ENCODE assay signal across 8 cellular contexts in the genomic region with DNA sequence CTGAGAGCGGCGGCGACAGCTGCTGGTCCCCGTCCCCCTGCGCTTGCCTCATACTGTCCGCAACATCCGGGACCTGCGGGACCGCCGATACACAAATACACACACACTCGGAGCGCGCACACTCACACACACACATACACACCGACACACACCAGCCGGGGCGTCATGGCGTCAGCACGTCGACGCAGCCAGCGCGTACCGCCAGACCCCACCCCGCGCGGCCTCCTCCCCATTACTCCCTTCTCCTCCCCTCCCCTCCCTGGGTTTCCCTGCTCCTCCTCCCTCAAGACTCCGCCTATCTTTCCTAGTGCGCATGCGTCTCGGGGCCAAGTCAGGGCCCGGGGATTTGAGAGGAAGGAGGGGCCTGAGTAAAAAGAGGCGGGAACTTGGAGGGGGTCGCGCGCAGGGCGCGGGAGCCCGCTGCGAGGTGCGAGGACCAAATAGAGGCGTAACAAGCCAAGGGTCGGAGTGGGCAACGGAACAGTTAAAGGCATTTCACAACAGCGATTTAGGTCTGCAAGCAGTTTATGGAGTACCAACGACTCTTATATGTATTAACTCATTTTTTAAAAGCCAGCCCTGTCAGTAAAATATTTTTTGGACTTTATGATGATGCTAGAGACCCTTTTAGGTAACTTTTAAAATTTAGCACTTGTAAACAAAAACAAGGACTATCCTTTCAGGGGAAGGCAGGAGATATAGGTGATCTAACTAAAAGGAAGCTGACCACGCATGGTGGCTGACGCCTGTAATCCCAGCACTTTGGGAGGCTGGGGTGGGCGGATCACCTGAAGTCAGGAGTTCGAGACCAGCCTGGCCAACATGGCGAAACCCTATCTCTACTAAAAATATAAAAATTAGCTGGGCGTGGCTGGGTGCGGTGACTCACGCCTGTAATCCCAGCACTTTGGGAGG. TPM values are rescaled to one million over a fixed set of nuclear protein-coding genes. Genes with fewer than 3 reads are reported as not detected.
DNase-seq lines count a peak whose midpoint lies in the region; TF ChIP-seq lines count a peak whose summit lies in the region.

SPOP (minus strand) TSS at position 165 of the 915 bp plus-strand sequence. CDS start 55,287 bp downstream, outside the sequence.

- H3F3A ChIP-seq in SK-N-SH (replicated peaks; ENCODE audit: insufficient read depth) = no peaks in the 10 kb centered on the region

- peaks cover 17% of the 10 kb centered on the region for H3K36me3 Mint-ChIP-seq in HFFc6 (ENCODE audit: low read depth)

- POLR2A ChIA-PET in SK-N-SH (lab: Yijun Ruan, JAX) = no interaction called here

- H3K27me3 Mint-ChIP-seq in HFFc6 (ENCODE audit: insufficient read depth) = peaks cover 10% of the 10 kb centered on the region; the same call in 1 of the 2 replicates

- peak within 1 kb of the TSS; percentile 80 for H2AFZ ChIP-seq in SK-N-SH (ENCODE audit: low read depth)

- CTCF ChIA-PET in SK-N-SH (lab: Yijun Ruan, JAX) = interaction anchor here (0.7 to 50.8 kb wide), 6 partner anchors 18 to 271 kb away, joined by 3 to 2107 read pairs (median 4); partner anchors contain the start of genes NXPH3 and SLC35B1

- H3K27ac Mint-ChIP-seq in HFFc6 = peak within 1 kb of the TSS; percentile 94

- no peaks in the 10 kb centered on the region for H3K9me3 ChIP-seq in SK-N-SH
- no peaks in the 10 kb centered on the region for H3K9me3 ChIP-seq in suprapubic skin

- H4K20me1 ChIP-seq in SK-N-SH (ENCODE audit: insufficient read depth) = peaks cover 24% of the 10 kb centered on the region; the same call in 1 of the 2 replicates

- peak; percentile 99 for DNase-seq in GM03348 (ENCODE audit: low spot score)
- peak; percentile 100 for DNase-seq in HFFc6
- DNase-seq in NCI-H1048 (lab: John Stamatoyannopoulos, UW) = peak; percentile 92
- DNase-seq in SK-N-SH = peak; percentile 100
- peak; percentile 99 for DNase-seq in activated naive CD4-positive, alpha-beta T cell treated with anti-CD3 and anti-CD28 coated beads, Interleukin-2, amount 50 U/mL, for 16 hours
- DNase-seq in germinal center (ENCODE audit: low spot score) = peak; percentile 98
- DNase-seq in nucleus accumbens (lab: John Stamatoyannopoulos, UW) = peak; percentile 90 to 100 (median 98)
- peak; percentile 100 for DNase-seq in suprapubic skin (ENCODE audit: low spot score in 2 of 2)

- TF ChIP-seq EP300 in SK-N-SH (IDR thresholded peaks at IDR 0.05; ENCODE audit: borderline replicate concordance in 1 of 2, low read depth in 1 of 2, low read length in 1 of 2) (peak in 1 of 2 experiments; percentile 60; a peak in 1 of 4 replicates), suprapubic skin (IDR thresholded peaks at IDR 0.05) (no peak)

- peak in 1 of 2 donors; percentile 26 for TF ChIP-seq POLR2A in suprapubic skin (IDR thresholded peaks at IDR 0.05)

- H3K36me3 ChIP-seq in SK-N-SH (replicated peaks in 1 of 2; ENCODE audit: control insufficient read depth in 1 of 2, insufficient read depth in 2 of 2, low read length in 1 of 2) (peaks cover 12 to 20% of the 10 kb centered on the region in 2 experiments), suprapubic skin (no peaks in the 10 kb centered on the region)

- peak within 1 kb of the TSS; percentile 91 for H3K4me3 Mint-ChIP-seq in HFFc6

- peaks cover 11 to 13% of the 10 kb centered on the region in 2 experiments; a peak in 3 of 4 replicates for H3K4me1 ChIP-seq in SK-N-SH (ENCODE audit: control insufficient read depth in 1 of 2, insufficient read depth in 2 of 2, low read depth in 1 of 2, low read length in 1 of 2)
- H3K4me1 ChIP-seq in suprapubic skin = peaks cover 33% of the 10 kb centered on the region

- peak within 1 kb of the TSS; percentile 89 for H3K4me2 ChIP-seq in SK-N-SH

- no peaks in the 10 kb centered on the region for H3K27me3 ChIP-seq in SK-N-SH (ENCODE audit: insufficient read depth)
- no peaks in the 10 kb centered on the region for H3K27me3 ChIP-seq in suprapubic skin

- H3K79me2 ChIP-seq in SK-N-SH (ENCODE audit: insufficient read depth) = peaks cover 42% of the 10 kb centered on the region

- 18% methylated on average over 47 of the region's 53 CpGs for WGBS in SK-N-SH (ENCODE audit: low lambda C conversion rate)
- 18% methylated on average over 42 of the region's 53 CpGs for WGBS in suprapubic skin

- H3K4me3 ChIP-seq in SK-N-SH (ENCODE audit: low read depth in 2 of 2, low read length in 1 of 2) (peak within 1 kb of the TSS; percentile 55 to 68), suprapubic skin (peak within 1 kb of the TSS; percentile 85)

- TF ChIP-seq RAD21 in SK-N-SH (IDR thresholded peaks at IDR 0.05; ENCODE audit: low read length) = no peak

- no peaks in the 10 kb centered on the region for H3K9me2 ChIP-seq in SK-N-SH

- peak; percentile 17; the same call in 1 of the 2 replicates for TF ChIP-seq CTCF in HFFc6 (IDR thresholded peaks at IDR 0.05)
- no peak for TF ChIP-seq CTCF in SK-N-SH (IDR thresholded peaks at IDR 0.05)
- TF ChIP-seq CTCF in suprapubic skin (IDR thresholded peaks at IDR 0.05) = no peak

- H3K27ac ChIP-seq in SK-N-SH (ENCODE audit: low read depth in 2 of 2, low read length in 1 of 2) = peak within 1 kb of the TSS; percentile 84 to 91
- H3K27ac ChIP-seq in suprapubic skin = peak within 1 kb of the TSS; percentile 98

- no peaks in the 10 kb centered on the region for H3K9me3 Mint-ChIP-seq in HFFc6

- peaks cover 35% of the 10 kb centered on the region for H3K4me1 Mint-ChIP-seq in HFFc6 (ENCODE audit: low read depth)

- H3K9ac ChIP-seq in SK-N-SH = peak within 1 kb of the TSS; percentile 76

TF ChIP-seq in SK-N-SH, 30 proteins besides CTCF, POLR2A, EP300 and RAD21 (continues in another document):
- TF ChIP-seq RCOR1 (IDR thresholded peaks at IDR 0.05; ENCODE audit: low read length) (peak; percentile 73; the same call in 1 of the 2 replicates), PBX3 (IDR thresholded peaks at IDR 0.05) (no peak), SMC3 (IDR thresholded peaks at IDR 0.05; ENCODE audit: low read depth, low read length) (no peak), GATA2 (CRISPR knock-in tag; IDR thresholded peaks at IDR 0.05) (0 out of 2 replicates have a peak, but pooled peaks have one; percentile 24), REST (IDR thresholded peaks at IDR 0.05; ENCODE audit: low read depth, low read length) (0 out of 2 replicates have a peak, but pooled peaks have one; percentile 29), YY1 (IDR thresholded peaks at IDR 0.05; ENCODE audit: low read depth) (no peak), SIN3A (IDR thresholded peaks at IDR 0.05; ENCODE audit: borderline replicate concordance, low read depth, low read length) (peak; percentile 69), FOXM1 (IDR thresholded peaks at IDR 0.05; ENCODE audit: low read depth) (no peak), MXI1 (IDR thresholded peaks at IDR 0.05; ENCODE audit: low read depth, low read length) (peak; percentile 74; the same call in 1 of the 2 replicates), ELF1 (IDR thresholded peaks at IDR 0.05) (no peak)
- TF ChIP-seq, protein P1, sequence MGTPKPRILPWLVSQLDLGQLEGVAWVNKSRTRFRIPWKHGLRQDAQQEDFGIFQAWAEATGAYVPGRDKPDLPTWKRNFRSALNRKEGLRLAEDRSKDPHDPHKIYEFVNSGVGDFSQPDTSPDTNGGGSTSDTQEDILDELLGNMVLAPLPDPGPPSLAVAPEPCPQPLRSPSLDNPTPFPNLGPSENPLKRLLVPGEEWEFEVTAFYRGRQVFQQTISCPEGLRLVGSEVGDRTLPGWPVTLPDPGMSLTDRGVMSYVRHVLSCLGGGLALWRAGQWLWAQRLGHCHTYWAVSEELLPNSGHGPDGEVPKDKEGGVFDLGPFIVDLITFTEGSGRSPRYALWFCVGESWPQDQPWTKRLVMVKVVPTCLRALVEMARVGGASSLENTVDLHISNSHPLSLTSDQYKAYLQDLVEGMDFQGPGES (IDR thresholded peaks at IDR 0.05; ENCODE audit: low read depth, low read length) = no peak

RNA-seq across cellular contexts. Expression of gene SPOP, which starts in this region (rescaled TPM):
- total RNA-seq in HFFc6 (2021; fragmentation: NEBNext Ultra II Directional; extraction: Animal tissue kit (Norgen Biotek cat#: 25700)) = 10 to 100 TPM; 53.2 to 60.6 (median 55.6) TPM
- polyA plus RNA-seq in SK-N-SH (2012; rRNA removed) = 43.5 and 54.0 TPM in 2 replicates
- polyA plus RNA-seq in SK-N-SH (2012; cell fraction: cytosol; rRNA removed) = 38.1 and 44.5 TPM in 2 replicates
- 67.4 and 68.6 TPM in 2 replicates for polyA plus RNA-seq in SK-N-SH (2012; cell fraction: nucleus; rRNA removed)
- total RNA-seq in suprapubic skin = 10 to 100 TPM; 26.1 to 59.3 (median 41.7) TPM

Comparison
In these comparisons a context has a peak if more than half of its experiments do, and no peak if none do; other contexts are left out.
1. Peak in every context shown above with its lines: DNase-seq, H3K4me3 ChIP-seq and H3K27ac ChIP-seq.